Comparison of ENCODE assay signal across 28 cellular contexts in genomic region chr4:36206012-36206411, GRCh38. TPM values are rescaled to one million over a fixed set of nuclear protein-coding genes. Genes with fewer than 3 reads are reported as not detected.
DNase-seq lines count a peak whose midpoint lies in the region; ATAC-seq and TF ChIP-seq lines count a peak whose summit lies in the region.
"Had no signal": no experiment of that assay in that cellular context is flagged by ENCODE, and none has a peak within 500 bp of the region (broad histone marks: within the 10 kb centered on the region; RNA-seq: fewer than 3 reads in every experiment).

No MANE protein-coding gene starts in this region.

- no peaks in the 10 kb centered on the region for H3K27me3 ChIP-seq in CD4-positive, CD25-positive, alpha-beta regulatory T cell (ENCODE audit: control insufficient read depth, insufficient read depth, low read length)
- no peaks in the 10 kb centered on the region for H3K27me3 ChIP-seq in effector memory CD4-positive, alpha-beta T cell (replicated peaks; ENCODE audit: control insufficient read depth, insufficient read depth, low read length, poor library complexity, severe bottlenecking)
- H3K27me3 ChIP-seq: BE2C, heart left ventricle, vagina had no signal

- no peaks in the 10 kb centered on the region for H3K9me3 ChIP-seq in CD4-positive, CD25-positive, alpha-beta regulatory T cell (ENCODE audit: control insufficient read depth in 2 of 2, low read length in 2 of 2)
- H3K9me3 ChIP-seq in effector memory CD4-positive, alpha-beta T cell (ENCODE audit: control insufficient read depth, low read length), result no peaks in the 10 kb centered on the region
- H3K9me3 ChIP-seq: BE2C, HAP-1, heart left ventricle, vagina had no signal

- no TSS peak for BruUV-seq in Calu3 (replicated peaks; lab: Mats Ljungman, UMichigan)

- TF ChIP-seq CTCF in Calu3 (IDR thresholded peaks at IDR 0.05; ENCODE audit: unreplicated experiment), result no peak
- TF ChIP-seq CTCF in natural killer cell (IDR thresholded peaks at IDR 0.05), result no peak

- H3K27me3 Mint-ChIP-seq in CD4-positive, CD25-positive, alpha-beta regulatory T cell, result no peaks in the 10 kb centered on the region
- H3K27me3 Mint-ChIP-seq in Calu3 (ENCODE audit: unreplicated experiment), result no peaks in the 10 kb centered on the region
- H3K27me3 Mint-ChIP-seq in natural killer cell (ENCODE audit: low read depth in 2 of 2), result no peaks in the 10 kb centered on the region
- H3K27me3 Mint-ChIP-seq: activated naive CD8-positive, alpha-beta T cell had no signal

- H3K4me3 Mint-ChIP-seq in CD4-positive, CD25-positive, alpha-beta regulatory T cell, result no peak overlapping the region
- H3K4me3 Mint-ChIP-seq in Calu3 (ENCODE audit: low read depth, unreplicated experiment) (no peak overlapping the region), natural killer cell (no peak overlapping the region)
- H3K4me3 Mint-ChIP-seq: activated naive CD8-positive, alpha-beta T cell; nephron progenitor cell had no signal

- intact Hi-C loops in Calu3 (cut with micrococcal nuclease; ENCODE audit: unreplicated experiment), result no loop called here
- intact Hi-C loops in natural killer cell (cut with micrococcal nuclease), result loop anchor here (5.0 kb wide), 1 partner anchor 36 kb away; the partner anchor contains the start of gene ARAP2

- H3K9me3 Mint-ChIP-seq in CD4-positive, CD25-positive, alpha-beta regulatory T cell, result no peaks in the 10 kb centered on the region
- H3K9me3 Mint-ChIP-seq in Calu3 (ENCODE audit: low read depth, unreplicated experiment) (no peaks in the 10 kb centered on the region), natural killer cell (no peaks in the 10 kb centered on the region)
- H3K9me3 Mint-ChIP-seq: nephron progenitor cell had no signal

- H3K27ac ChIP-seq in CD4-positive, CD25-positive, alpha-beta regulatory T cell (ENCODE audit: insufficient read depth, low read length, poor library complexity, severe bottlenecking), result no peak overlapping the region
- H3K27ac ChIP-seq in cingulate gyrus (ENCODE audit: low read depth, low read length), result peak overlapping the region; percentile 57
- no peak overlapping the region for H3K27ac ChIP-seq in effector memory CD4-positive, alpha-beta T cell (ENCODE audit: insufficient read depth, low read length, poor library complexity, severe bottlenecking)
- H3K27ac ChIP-seq: heart left ventricle, vagina had no signal

- CTCF ChIA-PET in Calu3 (lab: Charles Lee), result interaction anchor here (0.7 kb wide), 1 partner anchor 62 kb away, joined by 3 read pairs; no protein-coding TSS in a partner anchor

- no peak overlapping the region for H3K4me3 ChIP-seq in CD4-positive, CD25-positive, alpha-beta regulatory T cell (ENCODE audit: low read depth, low read length)
- no peak overlapping the region for H3K4me3 ChIP-seq in effector memory CD4-positive, alpha-beta T cell (ENCODE audit: insufficient read depth, low read depth, low read length, poor library complexity, severe bottlenecking)
- H3K4me3 ChIP-seq: GM12878, HAP-1, heart left ventricle, lung, vagina had no signal

- peaks cover 15% of the 10 kb centered on the region for H3K4me1 ChIP-seq in CD4-positive, CD25-positive, alpha-beta regulatory T cell (ENCODE audit: control insufficient read depth, insufficient read depth, low read length, poor library complexity, severe bottlenecking)
- H3K4me1 ChIP-seq in effector memory CD4-positive, alpha-beta T cell (ENCODE audit: control insufficient read depth, insufficient read depth, low read length, poor library complexity, severe bottlenecking), result peaks cover 8% of the 10 kb centered on the region
- H3K4me1 ChIP-seq: BE2C, vagina had no signal

- H3K36me3 Mint-ChIP-seq in CD4-positive, CD25-positive, alpha-beta regulatory T cell, result peaks cover 34% of the 10 kb centered on the region
- H3K36me3 Mint-ChIP-seq in Calu3 (ENCODE audit: insufficient read depth, unreplicated experiment) (peaks cover 4% of the 10 kb centered on the region), natural killer cell (no peaks in the 10 kb centered on the region)

- peaks cover 25% of the 10 kb centered on the region for H3K36me3 ChIP-seq in CD4-positive, CD25-positive, alpha-beta regulatory T cell (ENCODE audit: control insufficient read depth, insufficient read depth, low read length)
- H3K36me3 ChIP-seq in effector memory CD4-positive, alpha-beta T cell (ENCODE audit: control insufficient read depth, insufficient read depth, low read length), result peaks cover 15% of the 10 kb centered on the region
- H3K36me3 ChIP-seq: BE2C, HAP-1 had no signal

- no peak for DNase-seq in CD4-positive, CD25-positive, alpha-beta regulatory T cell
- DNase-seq in Calu3, result no peak
- no peak for DNase-seq in natural killer cell
- DNase-seq in effector memory CD4-positive, alpha-beta T cell, result no peak
- no peak for DNase-seq in T1000 (lab: John Stamatoyannopoulos, UW)
- DNase-seq: activated CD4-positive, alpha-beta T cell treated with anti-CD3 and anti-CD28 coated beads for 4 hours; activated effector memory CD4-positive, alpha-beta T cell treated with Interleukin-2 at 50 U/mL for 16 hours; BE2C; foreskin melanocyte; heart left ventricle; kidney; MM.1S; NCI-H1105 treated with DMSO at 0.1 percent for 48 hours; NCI-H2029 treated with DMSO at 0.1 percent for 48 hours; NCI-H345; nephron progenitor cell; right cardiac atrium; Right ventricle myocardium superior; stimulated activated CD4-positive, alpha-beta T cell treated with anti-CD3 and anti-CD28 coated beads, Interleukin-1b, Interleukin-23, amount 100 ng/mL, for 48 hours; stimulated activated naive CD4-positive, alpha-beta T cell treated with Interleukin-2 at 50 U/mL for 16 hours had no signal

- H3K4me1 Mint-ChIP-seq in CD4-positive, CD25-positive, alpha-beta regulatory T cell, result peaks cover 29 to 39% (median 36%) of the 10 kb centered on the region in 4 donors
- peaks cover 22% of the 10 kb centered on the region for H3K4me1 Mint-ChIP-seq in Calu3 (ENCODE audit: low read depth, unreplicated experiment)
- peaks cover 56 to 63% of the 10 kb centered on the region in 2 donors for H3K4me1 Mint-ChIP-seq in natural killer cell

- ATAC-seq in CD4-positive, CD25-positive, alpha-beta regulatory T cell (ENCODE audit: low read depth in 2 of 2), result no peak
- no peak for ATAC-seq in natural killer cell
- no peak for ATAC-seq in GM18909 (IDR thresholded peaks at IDR 0.05; ENCODE audit: poor library complexity, unreplicated experiment)
- ATAC-seq: GM12878, heart left ventricle, Panc1, right cardiac atrium had no signal

- H3K27ac Mint-ChIP-seq in CD4-positive, CD25-positive, alpha-beta regulatory T cell, result peak overlapping the region in 2 of 3 donors; percentile 7 to 18
- H3K27ac Mint-ChIP-seq in Calu3 (ENCODE audit: unreplicated experiment), result peak overlapping the region; percentile 23
- peak overlapping the region; percentile 7 to 74 for H3K27ac Mint-ChIP-seq in natural killer cell
- H3K27ac Mint-ChIP-seq: activated naive CD8-positive, alpha-beta T cell; nephron progenitor cell had no signal

RNA-seq across cellular contexts. Expression of gene ARAP2, which starts 38.3 kb away (rescaled TPM):
- 92.2 TPM for total RNA-seq in CD4-positive, CD25-positive, alpha-beta regulatory T cell
- 10 to 100 TPM; 10.2 to 21.2 (median 13.9) TPM for polyA plus RNA-seq in CD4-positive, CD25-positive, alpha-beta regulatory T cell
- total RNA-seq in Calu3 (2022), result 30.0 and 30.2 TPM in 2 replicates
- 100 to 1,000 TPM; 199 to 295 (median 270) TPM for total RNA-seq in natural killer cell
